In genomic region chr17:66711936-66712335, GRCh38 we compare ENCODE assay signal across 11 cellular contexts.
DNase-seq lines count a peak whose midpoint lies in the region; ATAC-seq and TF ChIP-seq lines count a peak whose summit lies in the region.
"Had no signal": no experiment of that assay in that cellular context is flagged by ENCODE, and none has a peak within 500 bp of the region (broad histone marks: within the 10 kb centered on the region; RNA-seq: fewer than 3 reads in every experiment).

No MANE protein-coding gene starts in this region.

- no peaks in the 10 kb centered on the region for H3K36me3 ChIP-seq in HUES6 (ENCODE audit: control insufficient read depth, insufficient read depth, low read length)

- DNase-seq in COLO668 (lab: John Stamatoyannopoulos, UW; ENCODE audit: unreplicated experiment) (peak; percentile 32), left lobe of liver (ENCODE audit: low spot score) (no peak), NCI-H1048 (lab: John Stamatoyannopoulos, UW) (no peak), type B pancreatic cell (ENCODE audit: extremely low spot score, unreplicated experiment) (no peak)
- DNase-seq in stimulated activated CD4-positive, alpha-beta T cell treated with anti-CD3 and anti-CD28 coated beads, Interleukin-2, amount 100 ng/mL, for 24 hours = no peak
- DNase-seq: effector CD8-positive, alpha-beta T cell; Kasumi-1 had no signal

- H3K9ac ChIP-seq in HUES6 (ENCODE audit: low read length) = peak overlapping the region; percentile 52

- peaks cover 30% of the 10 kb centered on the region for H3K4me1 Mint-ChIP-seq in activated naive CD8-positive, alpha-beta T cell (ENCODE audit: low read depth)
- peaks cover 45% of the 10 kb centered on the region for H3K4me1 Mint-ChIP-seq in type B pancreatic cell (ENCODE audit: unreplicated experiment)

- peaks cover 41% of the 10 kb centered on the region for H3K4me1 ChIP-seq in HUES6 (ENCODE audit: control insufficient read depth, insufficient read depth, low read length)

- no peaks in the 10 kb centered on the region for H3K9me3 Mint-ChIP-seq in activated naive CD8-positive, alpha-beta T cell (ENCODE audit: low read depth)
- no peaks in the 10 kb centered on the region for H3K9me3 Mint-ChIP-seq in type B pancreatic cell

- no peaks in the 10 kb centered on the region for H3K27me3 Mint-ChIP-seq in activated naive CD8-positive, alpha-beta T cell
- H3K27me3 Mint-ChIP-seq in type B pancreatic cell = no peaks in the 10 kb centered on the region

- no peaks in the 10 kb centered on the region for H3K27me3 ChIP-seq in HUES6 (ENCODE audit: control insufficient read depth, insufficient read depth, low read length)

- H3K4me3 Mint-ChIP-seq in activated naive CD8-positive, alpha-beta T cell = no peak overlapping the region
- H3K4me3 Mint-ChIP-seq in type B pancreatic cell = no peak overlapping the region

- H3K4me3 ChIP-seq in HUES6 (ENCODE audit: low read depth, low read length) = no peak overlapping the region

- H3K27ac ChIP-seq in HUES6 (ENCODE audit: low read depth, low read length) = peak overlapping the region; percentile 87

- no peak for TF ChIP-seq CTCF in type B pancreatic cell (conservative IDR thresholded peaks at IDR 0.05)

- peaks cover 19% of the 10 kb centered on the region for H3K36me3 Mint-ChIP-seq in activated naive CD8-positive, alpha-beta T cell
- H3K36me3 Mint-ChIP-seq in type B pancreatic cell = no peaks in the 10 kb centered on the region

- H3K27ac Mint-ChIP-seq in activated naive CD8-positive, alpha-beta T cell = peak overlapping the region; percentile 10
- no peak overlapping the region for H3K27ac Mint-ChIP-seq in type B pancreatic cell

- H3K9me3 ChIP-seq in HUES6 (ENCODE audit: control insufficient read depth, insufficient read depth, low read depth, low read length) = no peaks in the 10 kb centered on the region

- peak; percentile 53 for ATAC-seq in left lobe of liver
- ATAC-seq in HG02678 (IDR thresholded peaks at IDR 0.05; ENCODE audit: unreplicated experiment) = no peak
- ATAC-seq: activated CD4-positive, CD25-positive, alpha-beta regulatory T cell treated with anti-CD3 and anti-CD28 coated beads, Interleukin-2, amount 50 U/mL, for 24 hours had no signal
